Comparison of ENCODE assay signal across 22 cellular contexts in the genomic region with DNA sequence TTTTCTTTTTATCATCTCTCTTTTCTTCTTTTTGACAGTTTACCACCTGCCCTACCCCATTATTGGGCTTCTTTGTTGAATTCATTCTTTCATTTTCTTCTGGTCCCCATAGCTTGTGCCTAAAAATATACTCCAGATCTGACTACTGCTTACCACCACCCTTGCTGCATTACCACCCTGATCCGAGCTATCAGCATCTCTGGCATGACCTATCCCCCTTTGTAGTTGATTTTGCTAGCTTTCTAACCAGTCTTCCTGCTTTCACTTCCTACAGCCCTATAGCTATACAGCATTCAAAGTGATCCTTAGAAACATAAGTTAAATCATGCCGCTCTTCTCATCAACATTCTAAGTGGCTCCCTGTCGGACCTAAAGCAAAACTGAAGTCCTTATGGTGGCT.
"Had no signal": no experiment of that assay in that cellular context is flagged by ENCODE, and none has a peak within 500 bp of the region (broad histone marks: within the 10 kb centered on the region; RNA-seq: fewer than 3 reads in every experiment).

No MANE protein-coding gene starts in this region.

- H3K27ac ChIP-seq: lower lobe of right lung, neural progenitor cell, sigmoid colon, transverse colon, WERI-Rb-1 had no signal

- H3K36me3 ChIP-seq: neural progenitor cell, WERI-Rb-1 had no signal

- H3K9me3 Mint-ChIP-seq: brain; dendritic cell treated with granulocyte-macrophage colony-stimulating factor and Interleukin-4, amounts not matched to agents 40 ng/mL and 50 ng/mL, for 4 days; naive thymus-derived CD4-positive, alpha-beta T cell; neural progenitor cell; stimulated activated naive B cell treated with anti-CD40 and anti-IgM and Interleukin-4, amounts not matched to agents 10 μg/mL and 1 μg/mL and 100 μg/mL, for 72 hours; T-helper 2 cell treated with Interferon-gamma antibody and Interleukin-4, amounts not matched to agents 5 μg/mL and 100 μg/mL, for 36 hours had no signal

- H3K9ac ChIP-seq: neural progenitor cell had no signal

- ATAC-seq: lower lobe of right lung; naive thymus-derived CD4-positive, alpha-beta T cell; stimulated activated naive B cell treated with anti-CD40 and anti-IgM and Interleukin-4, amounts not matched to agents 10 μg/mL and 1 μg/mL and 100 μg/mL, for 72 hours had no signal

- H3K27me3 Mint-ChIP-seq: brain; dendritic cell treated with granulocyte-macrophage colony-stimulating factor and Interleukin-4, amounts not matched to agents 40 ng/mL and 50 ng/mL, for 4 days; naive thymus-derived CD4-positive, alpha-beta T cell; progenitor cell of endocrine pancreas; stimulated activated naive B cell treated with anti-CD40 and anti-IgM and Interleukin-4, amounts not matched to agents 10 μg/mL and 1 μg/mL and 100 μg/mL, for 72 hours had no signal

- H3K27me3 ChIP-seq: heart right ventricle, neural progenitor cell, sigmoid colon, transverse colon had no signal

- DNase-seq: activated CD4-positive, alpha-beta T cell treated with anti-CD3 and anti-CD28 coated beads, Interleukin-2, amount 50 U/mL, for 1 hour; activated CD4-positive, CD25-positive, alpha-beta regulatory T cell treated with anti-CD3 and anti-CD28 coated beads, Interleukin-2, amount 50 U/mL, for 72 hours; activated T-cell treated with anti-CD3 and anti-CD28 coated beads, Interleukin-2, amount 50 U/mL, for 1 hour; caudate nucleus; effector CD4-positive, alpha-beta T cell; heart right ventricle; lower lobe of right lung; naive thymus-derived CD4-positive, alpha-beta T cell; retina; sigmoid colon; stimulated activated CD4-positive, alpha-beta T cell treated with anti-CD3 and anti-CD28 coated beads, Interleukin-15, amount 100 ng/mL, for 24 hours; stimulated activated CD4-positive, alpha-beta T cell treated with anti-CD3 and anti-CD28 coated beads, Interleukin-2, amount 100 ng/mL, for 48 hours; stimulated activated CD8-positive, alpha-beta memory T cell treated with anti-CD3 and anti-CD28 coated beads, Interleukin-4, amount 100 ng/mL, for 48 hours; stimulated activated naive B cell treated with anti-CD40 and anti-IgM and Interleukin-4, amounts not matched to agents 10 μg/mL and 1 μg/mL and 100 μg/mL, for 72 hours; transverse colon; WERI-Rb-1 had no signal

- H3K4me3 ChIP-seq: heart right ventricle, lower lobe of right lung, neural progenitor cell, sigmoid colon, smooth muscle cell, transverse colon had no signal

- H3K4me1 Mint-ChIP-seq: brain, neural progenitor cell had no signal

- H2AFZ ChIP-seq: neural progenitor cell had no signal

- H3K4me3 Mint-ChIP-seq: brain; dendritic cell treated with granulocyte-macrophage colony-stimulating factor and Interleukin-4, amounts not matched to agents 40 ng/mL and 50 ng/mL, for 4 days; naive thymus-derived CD4-positive, alpha-beta T cell; neural progenitor cell; stimulated activated naive B cell treated with anti-CD40 and anti-IgM and Interleukin-4, amounts not matched to agents 10 μg/mL and 1 μg/mL and 100 μg/mL, for 72 hours; T-helper 2 cell treated with Interferon-gamma antibody and Interleukin-4, amounts not matched to agents 5 μg/mL and 100 μg/mL, for 36 hours had no signal

- H3K4me2 ChIP-seq: neural progenitor cell, smooth muscle cell had no signal

- H3K27ac Mint-ChIP-seq: brain; dendritic cell treated with granulocyte-macrophage colony-stimulating factor and Interleukin-4, amounts not matched to agents 40 ng/mL and 50 ng/mL, for 4 days; neural progenitor cell; progenitor cell of endocrine pancreas; stimulated activated naive B cell treated with anti-CD40 and anti-IgM and Interleukin-4, amounts not matched to agents 10 μg/mL and 1 μg/mL and 100 μg/mL, for 72 hours; T-helper 2 cell treated with Interferon-gamma antibody and Interleukin-4, amounts not matched to agents 5 μg/mL and 100 μg/mL, for 36 hours had no signal

- H3K4me1 ChIP-seq: lower lobe of right lung, neural progenitor cell, transverse colon had no signal

- H3K9me3 ChIP-seq: heart right ventricle, lower lobe of right lung, sigmoid colon, transverse colon had no signal
